Comparison of ENCODE assay signal across 17 cellular contexts in genomic region chr2:232843860-232844259, GRCh38. TPM values are rescaled to one million over a fixed set of nuclear protein-coding genes. Genes with fewer than 3 reads are reported as not detected.
A peak's percentile ranks its signal among the peaks of the same experiment; 100 is the strongest.
DNase-seq lines count a peak whose midpoint lies in the region; ATAC-seq and TF ChIP-seq lines count a peak whose summit lies in the region.
"Had no signal": no experiment of that assay in that cellular context is flagged by ENCODE, and none has a peak within 500 bp of the region (broad histone marks: within the 10 kb centered on the region; RNA-seq: fewer than 3 reads in every experiment).

No MANE protein-coding gene starts in this region.

- in situ Hi-C loops in brain microvascular endothelial cell (cut with HindIII; ENCODE audit: low pct_ligation_motif_present, low sequenced_read_pairs) = no loop called here

- H3K27me3 Mint-ChIP-seq in GM23338 (ENCODE audit: insufficient read depth, low read depth, poor library complexity) = no peaks in the 10 kb centered on the region
- H3K27me3 Mint-ChIP-seq in stimulated activated memory B cell treated with anti-CD40 and anti-IgM and Interleukin-4, amounts not matched to agents 10 μg/mL and 1 μg/mL and 100 μg/mL, for 72 hours = no peaks in the 10 kb centered on the region
- H3K27me3 Mint-ChIP-seq: CD4-positive, alpha-beta memory T cell had no signal

- H4K20me1 ChIP-seq in GM23338 (replicated peaks; ENCODE audit: insufficient read depth) = peaks cover 3% of the 10 kb centered on the region; the same call in 1 of the 2 replicates

- no peaks in the 10 kb centered on the region for H3K9me3 Mint-ChIP-seq in GM23338
- H3K9me3 Mint-ChIP-seq in stimulated activated memory B cell treated with anti-CD40 and anti-IgM and Interleukin-4, amounts not matched to agents 10 μg/mL and 1 μg/mL and 100 μg/mL, for 72 hours = no peaks in the 10 kb centered on the region
- H3K9me3 Mint-ChIP-seq: CD4-positive, alpha-beta memory T cell; immature natural killer cell had no signal

- CTCF ChIA-PET in AG04449 (lab: Yijun Ruan, JAX) = interaction anchor here (3.1 to 6.4 kb wide), 2 partner anchors 9 to 210 kb away, joined by 18 to 33 read pairs; no protein-coding TSS in a partner anchor

- no peaks in the 10 kb centered on the region for H3K27me3 ChIP-seq in GM23338 (ENCODE audit: insufficient read depth)
- no peaks in the 10 kb centered on the region for H3K27me3 ChIP-seq in brain microvascular endothelial cell (replicated peaks)
- H3K27me3 ChIP-seq: ovary, SJSA1 had no signal

- no peaks in the 10 kb centered on the region for H3F3A ChIP-seq in GM23338 (replicated peaks; ENCODE audit: low read depth)

- H3K27ac Mint-ChIP-seq in GM23338 = no peak overlapping the region
- H3K27ac Mint-ChIP-seq in stimulated activated memory B cell treated with anti-CD40 and anti-IgM and Interleukin-4, amounts not matched to agents 10 μg/mL and 1 μg/mL and 100 μg/mL, for 72 hours = no peak overlapping the region
- H3K27ac Mint-ChIP-seq: activated CD8-positive, alpha-beta T cell treated with anti-CD3 and anti-CD28 coated beads, Interleukin-2, amount 10 ng/mL, durations not matched to agents 7 days and 5 days had no signal

- peaks cover 68% of the 10 kb centered on the region for H3K36me3 Mint-ChIP-seq in GM23338 (ENCODE audit: low read depth)
- peaks cover 79% of the 10 kb centered on the region for H3K36me3 Mint-ChIP-seq in stimulated activated memory B cell treated with anti-CD40 and anti-IgM and Interleukin-4, amounts not matched to agents 10 μg/mL and 1 μg/mL and 100 μg/mL, for 72 hours

- H3K27ac ChIP-seq in GM23338 (ENCODE audit: low read depth) (no peak overlapping the region), brain microvascular endothelial cell (no peak overlapping the region)
- H3K27ac ChIP-seq: ovary, SJSA1 had no signal

- no peaks in the 10 kb centered on the region for H3K9me2 ChIP-seq in GM23338 (ENCODE audit: insufficient read depth)

- no peak overlapping the region for H3K4me2 ChIP-seq in GM23338

- no peaks in the 10 kb centered on the region; the same call in 1 of the 2 replicates for H3K79me2 ChIP-seq in GM23338 (replicated peaks; ENCODE audit: insufficient read depth)

- H3K4me3 ChIP-seq in AG04449 (ENCODE audit: low read depth, low read length) (no peak overlapping the region), GM23338 (no peak overlapping the region), brain microvascular endothelial cell (ENCODE audit: low read depth, low read length) (no peak overlapping the region)
- H3K4me3 ChIP-seq: ovary, SJSA1 had no signal

- H3K4me1 ChIP-seq in GM23338 (ENCODE audit: insufficient read depth) = no peaks in the 10 kb centered on the region
- H3K4me1 ChIP-seq: SJSA1 had no signal

- H3K4me1 Mint-ChIP-seq in GM23338 = no peaks in the 10 kb centered on the region
- peaks cover 18% of the 10 kb centered on the region for H3K4me1 Mint-ChIP-seq in stimulated activated memory B cell treated with anti-CD40 and anti-IgM and Interleukin-4, amounts not matched to agents 10 μg/mL and 1 μg/mL and 100 μg/mL, for 72 hours

- TF ChIP-seq CTCF in AG04449 (IDR thresholded peaks at IDR 0.05; ENCODE audit: insufficient read depth, low read length, missing control alignments) = peak; percentile 6
- peak; percentile 33 to 40; a peak in 3 of 4 replicates for TF ChIP-seq CTCF in GM23338 (conservative IDR thresholded peaks at IDR 0.05; ENCODE audit: low read depth in 2 of 2)
- TF ChIP-seq CTCF in brain microvascular endothelial cell (IDR thresholded peaks at IDR 0.05; ENCODE audit: low read depth, low read length, missing control alignments) = peak; percentile 43

- DNase-seq in AG04449 (ENCODE audit: low read depth, low spot score) = no peak
- peak; percentile 31 for DNase-seq in GM23338 (ENCODE audit: low spot score)
- no peak for DNase-seq in brain microvascular endothelial cell
- DNase-seq in middle frontal gyrus (ENCODE audit: extremely low spot score, low spot score) = peak; percentile 66
- no peak for DNase-seq in HCEC 1CT
- DNase-seq: activated CD8-positive, alpha-beta T cell treated with anti-CD3 and anti-CD28 coated beads, Interleukin-2, amount 10 ng/mL, durations not matched to agents 7 days and 5 days; activated effector memory CD4-positive, alpha-beta T cell treated with anti-CD3 and anti-CD28 coated beads, Interleukin-2, amount 50 U/mL, for 16 hours; CD4-positive, alpha-beta memory T cell; immature natural killer cell; MV-4-11; NK-92 treated with Interleukin-12 subunit alpha and Interleukin-12 subunit beta, amount 100 ng/mL, for 24 hours; ovary; stimulated activated CD4-positive, alpha-beta T cell treated with anti-CD3 and anti-CD28 coated beads, Interleukin-12 subunit alpha, Interleukin-12 subunit beta, amount 100 ng/mL, for 4 hours had no signal

- POLR2A ChIA-PET in AG04449 (lab: Yijun Ruan, JAX) = interaction anchor here (0.6 kb wide), 1 partner anchor 13 kb away, joined by 5 read pairs; no protein-coding TSS in a partner anchor

- H3K36me3 ChIP-seq in GM23338 (ENCODE audit: insufficient read depth) (peaks cover 64% of the 10 kb centered on the region), brain microvascular endothelial cell (replicated peaks) (peaks cover 47% of the 10 kb centered on the region)
- H3K36me3 ChIP-seq: ovary had no signal

- ATAC-seq in GM23338 (no peak), GM21825 (IDR thresholded peaks at IDR 0.05; ENCODE audit: unreplicated experiment) (no peak), GM18505 (IDR thresholded peaks at IDR 0.05; ENCODE audit: unreplicated experiment) (no peak)
- ATAC-seq in stimulated activated memory B cell treated with anti-CD40 and anti-IgM and Interleukin-4, amounts not matched to agents 10 μg/mL and 1 μg/mL and 100 μg/mL, for 72 hours = no peak
- ATAC-seq: activated CD8-positive, alpha-beta T cell treated with anti-CD3 and anti-CD28 coated beads, Interleukin-2, amount 10 ng/mL, durations not matched to agents 7 days and 5 days had no signal

- H3K4me3 Mint-ChIP-seq in GM23338 = no peak overlapping the region
- H3K4me3 Mint-ChIP-seq in stimulated activated memory B cell treated with anti-CD40 and anti-IgM and Interleukin-4, amounts not matched to agents 10 μg/mL and 1 μg/mL and 100 μg/mL, for 72 hours = no peak overlapping the region
- H3K4me3 Mint-ChIP-seq: activated CD8-positive, alpha-beta T cell treated with anti-CD3 and anti-CD28 coated beads, Interleukin-2, amount 10 ng/mL, durations not matched to agents 7 days and 5 days; CD4-positive, alpha-beta memory T cell; immature natural killer cell had no signal

- no peak for TF ChIP-seq POLR2A in GM18505 (IDR thresholded peaks at IDR 0.05; ENCODE audit: borderline replicate concordance, extremely low read depth, insufficient read depth, insufficient read length)

- no peak overlapping the region for H2AFZ ChIP-seq in GM23338

TF ChIP-seq in GM23338, 12 proteins besides CTCF, POLR2A, EP300 and RAD21 (continues in another document):
- TF ChIP-seq EZH2phosphoT487 (IDR thresholded peaks at IDR 0.05; ENCODE audit: unreplicated experiment) (no peak), ZNF331 (CRISPR knock-in tag; IDR thresholded peaks at IDR 0.05; ENCODE audit: low read depth) (no peak), NANOG (IDR thresholded peaks at IDR 0.05; ENCODE audit: borderline replicate concordance) (no peak), ETS1 (IDR thresholded peaks at IDR 0.05) (no peak), ZNF114 (CRISPR knock-in tag; IDR thresholded peaks at IDR 0.05) (no peak), REST (IDR thresholded peaks at IDR 0.05; ENCODE audit: unreplicated experiment) (no peak), POLR2AphosphoS5 (IDR thresholded peaks at IDR 0.05; ENCODE audit: low read depth) (no peak), JUNB (IDR thresholded peaks at IDR 0.05; ENCODE audit: unreplicated experiment) (no peak), STAT1 (IDR thresholded peaks at IDR 0.05; ENCODE audit: unreplicated experiment) (no peak), CREB1 (CRISPR knock-in tag; IDR thresholded peaks at IDR 0.05; ENCODE audit: low read depth) (no peak)

RNA-seq across cellular contexts. Expression of gene SNORC, which starts 26.2 kb away (rescaled TPM):
- total RNA-seq in GM23338 (2014; rRNA removed; shearing (Covaris generic)) = 0.62 and 0.80 TPM in 2 replicates
- 1.6 and 1.9 TPM in 2 replicates for polyA plus RNA-seq in GM23338 (2016; fragmentation: Nextera tagmentation; extraction: Ambion mirVana)
- polyA plus RNA-seq: immature natural killer cell had no signal

Comparison
In these comparisons a context has a peak if more than half of its experiments do, and no peak if none do; other contexts are left out.
1. DNase-seq: peak in GM23338 (single experiment) and middle frontal gyrus (single experiment); none in AG04449 (single experiment), brain microvascular endothelial cell (single experiment) and HCEC 1CT (single experiment).
2. Peak in every context shown above with its lines, with median percentiles within 50 percentile points of each other: CTCF ChIP-seq.